In genomic region chr19:44723952-44724319, GRCh38 we compare ENCODE assay signal across 8 cellular contexts. TPM values are rescaled to one million over a fixed set of nuclear protein-coding genes. Genes with fewer than 3 reads are reported as not detected.
DNase-seq lines count a peak whose midpoint lies in the region; ATAC-seq and TF ChIP-seq lines count a peak whose summit lies in the region.

No MANE protein-coding gene starts in this region.

- TF ChIP-seq POLR2A in gastroesophageal sphincter (IDR thresholded peaks at IDR 0.05) (no peak), ovary (IDR thresholded peaks at IDR 0.05) (no peak), thyroid gland (IDR thresholded peaks at IDR 0.05) (no peak)

- peak overlapping the region in 2 of 4 donors; percentile 4 to 24 for H3K27ac ChIP-seq in gastroesophageal sphincter
- no peak overlapping the region for H3K27ac ChIP-seq in ovary
- H3K27ac ChIP-seq in thyroid gland, result peak overlapping the region in 1 of 3 donors; percentile 58

- no peak for TF ChIP-seq EP300 in gastroesophageal sphincter (IDR thresholded peaks at IDR 0.05)
- TF ChIP-seq EP300 in ovary (IDR thresholded peaks at IDR 0.05), result no peak

- intact Hi-C loops in ovary (cut with DNase I), result loop anchor here (1.0 to 10.0 kb wide), 5 partner anchors 45 to 1761 kb away; no protein-coding TSS in a partner anchor
- intact Hi-C loops in thyroid gland (cut with DNase I), result loop anchor here (5.0 kb wide), 2 partner anchors 33 to 48 kb away; no protein-coding TSS in a partner anchor

- no peaks in the 10 kb centered on the region for H3K36me3 ChIP-seq in gastroesophageal sphincter
- H3K36me3 ChIP-seq in ovary, result no peaks in the 10 kb centered on the region
- H3K36me3 ChIP-seq in thyroid gland, result no peaks in the 10 kb centered on the region

- H3K4me1 ChIP-seq in gastroesophageal sphincter (peaks cover 0 to 51% (median 12%) of the 10 kb centered on the region in 3 donors), ovary (ENCODE audit: insufficient read depth) (peaks cover 12% of the 10 kb centered on the region), thyroid gland (peaks cover 18 to 43% of the 10 kb centered on the region in 2 donors)

- 0 to 11% methylated on average over 1 to 7 of the region's 7 CpGs for WGBS in gastroesophageal sphincter (ENCODE audit: low coverage in 1 of 2), 2 donors
- 19 to 49% (median 19%) methylated on average over 3 to 7 of the region's 7 CpGs for WGBS in ovary, 3 donors
- 20 to 31% methylated on average over 5 to 7 of the region's 7 CpGs for WGBS in thyroid gland, 2 donors

- H3K4me3 ChIP-seq in gastroesophageal sphincter, result no peak overlapping the region
- no peak overlapping the region for H3K4me3 ChIP-seq in ovary
- H3K4me3 ChIP-seq in thyroid gland (replicated peaks in 1 of 3), result no peak overlapping the region

- no peaks in the 10 kb centered on the region for H3K27me3 ChIP-seq in gastroesophageal sphincter
- no peaks in the 10 kb centered on the region for H3K27me3 ChIP-seq in ovary
- H3K27me3 ChIP-seq in thyroid gland, result no peaks in the 10 kb centered on the region

- ATAC-seq in GM18867 (IDR thresholded peaks at IDR 0.05; ENCODE audit: unreplicated experiment) (peak; percentile 62), gastroesophageal sphincter (peak; percentile 92)

- in situ Hi-C loops in SK-MEL-5 (cut with HindIII; ENCODE audit: low pct_unique_long_range_greater_than_20kb, low sequenced_read_pairs), result no loop called here

- peak; percentile 92 for DNase-seq in AG08395 (ENCODE audit: low spot score)
- peak; percentile 77 for DNase-seq in SK-MEL-5 (ENCODE audit: low read depth, low spot score)
- DNase-seq in activated naive CD4-positive, alpha-beta T cell (lab: John Stamatoyannopoulos, UW), result peak; percentile 35 to 71 (median 58)
- DNase-seq in ovary, result peak; percentile 71 to 88 (median 84)
- peak; percentile 81 to 83 for DNase-seq in thyroid gland

- TF ChIP-seq CTCF in LNCAP (IDR thresholded peaks at IDR 0.05) (peak; percentile 65), gastroesophageal sphincter (IDR thresholded peaks at IDR 0.05) (peak; percentile 97 to 99 (median 98)), ovary (IDR thresholded peaks at IDR 0.05) (peak; percentile 87 to 95 (median 95)), thyroid gland (IDR thresholded peaks at IDR 0.05) (peak; percentile 87 to 98 (median 97))

- H3K9me3 ChIP-seq in gastroesophageal sphincter, result no peaks in the 10 kb centered on the region
- H3K9me3 ChIP-seq in ovary, result no peaks in the 10 kb centered on the region
- H3K9me3 ChIP-seq in thyroid gland, result no peaks in the 10 kb centered on the region

RNA-seq across cellular contexts. Expression of gene BCL3, which starts 24.6 kb away (rescaled TPM):
- 2.7 and 3.7 TPM in 2 replicates for total RNA-seq in SK-MEL-5 (2014; rRNA removed; shearing (Covaris generic))
- 40.6 and 50.8 TPM in 2 replicates for polyA plus RNA-seq in SK-MEL-5 (2015; cell fraction: cytosol; rRNA removed)
- 32.8 and 68.9 TPM in 2 replicates for polyA plus RNA-seq in SK-MEL-5 (2015; cell fraction: nucleus; rRNA removed)
- total RNA-seq in gastroesophageal sphincter, result 10 to 100 TPM; 13.2 to 37.7 (median 16.4) TPM
- total RNA-seq in ovary, result 100 to 1,000 TPM in 2 of 7 donors, 10 to 100 TPM in 5; 17.8 to 141 (median 50.7) TPM
- polyA plus RNA-seq in ovary, result 10 to 100 TPM in 1 of 2 donors, 1 to 10 TPM in 1; 3.2 to 43.4 TPM
- 10 to 100 TPM; 12.4 to 56.2 (median 16.8) TPM for total RNA-seq in thyroid gland

RNA-seq across cellular contexts. Expression of gene CEACAM16, which starts 25.0 kb away (rescaled TPM):
- total RNA-seq in SK-MEL-5 (2014; rRNA removed; shearing (Covaris generic)), result not detected in 2 replicates
- not detected in 2 replicates for polyA plus RNA-seq in SK-MEL-5 (2015; cell fraction: cytosol; rRNA removed)
- not detected in 2 replicates for polyA plus RNA-seq in SK-MEL-5 (2015; cell fraction: nucleus; rRNA removed)
- total RNA-seq in gastroesophageal sphincter (not detected), ovary (not detected), thyroid gland (under 1 TPM in 1 of 4 donors, not detected in 3; 0.40 TPM)
- polyA plus RNA-seq in ovary, result not detected

RNA-seq across cellular contexts. Expression of gene CEACAM19, which starts 52.7 kb away (rescaled TPM):
- total RNA-seq in SK-MEL-5 (2014; rRNA removed; shearing (Covaris generic)), result 0.16 and 0.51 TPM in 2 replicates
- 0.17 and 0.30 TPM in 2 replicates for polyA plus RNA-seq in SK-MEL-5 (2015; cell fraction: cytosol; rRNA removed)
- 1.1 and 6.1 TPM in 2 replicates for polyA plus RNA-seq in SK-MEL-5 (2015; cell fraction: nucleus; rRNA removed)
- total RNA-seq in gastroesophageal sphincter (1 to 10 TPM in 3 of 4 donors, under 1 TPM in 1; 0.82 to 5.2 (median 3.5) TPM), ovary (10 to 100 TPM in 1 of 7 donors, 1 to 10 TPM in 6; 2.6 to 10.0 (median 5.4) TPM), thyroid gland (1 to 10 TPM in 3 of 4 donors, under 1 TPM in 1; 0.78 to 5.5 (median 3.8) TPM)
- polyA plus RNA-seq in ovary, result 1 to 10 TPM; 2.2 to 5.1 TPM

RNA-seq across cellular contexts. Expression of gene CBLC, which starts 53.8 kb away (rescaled TPM):
- total RNA-seq in SK-MEL-5 (2014; rRNA removed; shearing (Covaris generic)), result not detected in 2 replicates
- not detected in 2 replicates for polyA plus RNA-seq in SK-MEL-5 (2015; cell fraction: cytosol; rRNA removed)
- not detected in 2 replicates for polyA plus RNA-seq in SK-MEL-5 (2015; cell fraction: nucleus; rRNA removed)
- total RNA-seq in gastroesophageal sphincter, result 1 to 10 TPM in 1 of 4 donors, under 1 TPM in 1, not detected in 2; 0.93 to 1.0 TPM
- 10 to 100 TPM in 1 of 7 donors, 1 to 10 TPM in 3, under 1 TPM in 1, not detected in 2; 0.46 to 10.3 (median 2.2) TPM for total RNA-seq in ovary
- polyA plus RNA-seq in ovary, result under 1 TPM in 1 of 2 donors, not detected in 1; 0.08 TPM
- total RNA-seq in thyroid gland, result 1 to 10 TPM; 2.0 to 5.6 (median 3.1) TPM
